ENCODE assay signal across 10 cellular contexts in genomic region chr16:31331141-31331764, GRCh38. TPM values are rescaled to one million over a fixed set of nuclear protein-coding genes. Genes with fewer than 3 reads are reported as not detected.
DNase-seq lines count a peak whose midpoint lies in the region; ATAC-seq and TF ChIP-seq lines count a peak whose summit lies in the region.
"Had no signal": no experiment of that assay in that cellular context is flagged by ENCODE, and none has a peak within 500 bp of the region (broad histone marks: within the 10 kb centered on the region; RNA-seq: fewer than 3 reads in every experiment).

No MANE protein-coding gene starts in this region.

- no peak for TF ChIP-seq POLR2A in heart left ventricle (IDR thresholded peaks at IDR 0.05)

- no peak for TF ChIP-seq CTCF in heart left ventricle (IDR thresholded peaks at IDR 0.05)
- no peak for TF ChIP-seq CTCF in right atrium auricular region (IDR thresholded peaks at IDR 0.05)
- no peak for TF ChIP-seq CTCF in upper lobe of right lung (IDR thresholded peaks at IDR 0.05)

- ATAC-seq in heart left ventricle (no peak), upper lobe of right lung (no peak), HG03460 (IDR thresholded peaks at IDR 0.05; ENCODE audit: unreplicated experiment) (no peak)

- DNase-seq in heart left ventricle (no peak), right atrium auricular region (ENCODE audit: low spot score) (no peak), iPS-NIHi7 (ENCODE audit: extremely low spot score) (peak; percentile 50), upper lobe of right lung (no peak), HAP-1 (ENCODE audit: low spot score in 2 of 2) (no peak), kidney tubule cell (ENCODE audit: low spot score) (no peak)
- peak; percentile 30 for DNase-seq in activated gamma-delta T cell treated with anti-CD3 and anti-CD28 coated beads, Interleukin-2, amount 50 U/mL, for 16 hours (ENCODE audit: low read depth)
- DNase-seq: head of caudate nucleus, PC-9 had no signal

- H3K4me3 ChIP-seq in heart left ventricle, result peak overlapping the region in 10 of 12 donors; percentile 5 to 34 (median 26)
- peak overlapping the region in 1 of 2 donors; percentile 30 for H3K4me3 ChIP-seq in right atrium auricular region
- peak overlapping the region; percentile 31 for H3K4me3 ChIP-seq in upper lobe of right lung
- no peak overlapping the region for H3K4me3 ChIP-seq in HAP-1
- H3K4me3 ChIP-seq: PC-9 had no signal

- H3K9me3 ChIP-seq in heart left ventricle (peaks cover 0 to 5% (median 0%) of the 10 kb centered on the region in 12 donors), right atrium auricular region (no peaks in the 10 kb centered on the region), upper lobe of right lung (no peaks in the 10 kb centered on the region), HAP-1 (no peaks in the 10 kb centered on the region)

- intact Hi-C loops in heart left ventricle (cut with DNase I), result loop anchor here in 1 of 10 donors (10.0 kb wide), 1 partner anchor 76 kb away; the partner anchor contains the start of gene ITGAM
- intact Hi-C loops in upper lobe of right lung (cut with DNase I), result no loop called here

- in situ Hi-C loops in HAP-1 (cut with MboI; ENCODE audit: low sequenced_read_pairs), result no loop called here

- H3K36me3 ChIP-seq in heart left ventricle, result peaks cover 0 to 16% (median 0%) of the 10 kb centered on the region in 9 donors
- no peaks in the 10 kb centered on the region for H3K36me3 ChIP-seq in right atrium auricular region
- H3K36me3 ChIP-seq in upper lobe of right lung, result no peaks in the 10 kb centered on the region
- H3K36me3 ChIP-seq in HAP-1 (replicated peaks), result no peaks in the 10 kb centered on the region

- peaks cover 15 to 77% (median 28%) of the 10 kb centered on the region in 9 donors for H3K27me3 ChIP-seq in heart left ventricle
- H3K27me3 ChIP-seq in right atrium auricular region, result peaks cover 0 to 16% of the 10 kb centered on the region in 2 donors
- H3K27me3 ChIP-seq in upper lobe of right lung, result peaks cover 21% of the 10 kb centered on the region
- H3K27me3 ChIP-seq in HAP-1 (ENCODE audit: low read depth), result no peaks in the 10 kb centered on the region

- H3K27ac ChIP-seq in heart left ventricle (no peak overlapping the region), right atrium auricular region (no peak overlapping the region), upper lobe of right lung (no peak overlapping the region)
- H3K27ac ChIP-seq: PC-9 had no signal

- WGBS in heart left ventricle, 4 donors, result 4 to 23% (median 5%) methylated on average over 7 to 46 of the region's 46 CpGs

- peaks cover 0 to 9% (median 0%) of the 10 kb centered on the region in 12 donors for H3K4me1 ChIP-seq in heart left ventricle
- H3K4me1 ChIP-seq in right atrium auricular region, result peaks cover 0 to 8% of the 10 kb centered on the region in 2 donors
- no peaks in the 10 kb centered on the region for H3K4me1 ChIP-seq in upper lobe of right lung
- no peaks in the 10 kb centered on the region for H3K4me1 ChIP-seq in HAP-1

RNA-seq across cellular contexts. Expression of gene ITGAX, which starts 23.7 kb away (rescaled TPM):
- total RNA-seq in heart left ventricle (10 to 100 TPM in 2 of 9 donors, 1 to 10 TPM in 6, under 1 TPM in 1; 0.73 to 52.7 (median 2.0) TPM), right atrium auricular region (1 to 10 TPM in 1 of 2 donors, under 1 TPM in 1; 0.78 to 2.6 TPM), upper lobe of right lung (184 TPM)
- 1 to 10 TPM; 2.0 to 2.2 TPM for polyA plus RNA-seq in heart left ventricle

Comparison
In these comparisons a context has a peak if more than half of its experiments do, and no peak if none do; other contexts are left out.
1. DNase-seq: peak in activated gamma-delta T cell treated with anti-CD3 and anti-CD28 coated beads, Interleukin-2, amount 50 U/mL, for 16 hours (single experiment) and iPS-NIHi7 (single experiment); none in heart left ventricle (0 of 5), right atrium auricular region (single experiment), upper lobe of right lung (single experiment), HAP-1 (0 of 2) and kidney tubule cell (single experiment).